Comparison of ENCODE assay signal across 1 cellular context in the genomic region with DNA sequence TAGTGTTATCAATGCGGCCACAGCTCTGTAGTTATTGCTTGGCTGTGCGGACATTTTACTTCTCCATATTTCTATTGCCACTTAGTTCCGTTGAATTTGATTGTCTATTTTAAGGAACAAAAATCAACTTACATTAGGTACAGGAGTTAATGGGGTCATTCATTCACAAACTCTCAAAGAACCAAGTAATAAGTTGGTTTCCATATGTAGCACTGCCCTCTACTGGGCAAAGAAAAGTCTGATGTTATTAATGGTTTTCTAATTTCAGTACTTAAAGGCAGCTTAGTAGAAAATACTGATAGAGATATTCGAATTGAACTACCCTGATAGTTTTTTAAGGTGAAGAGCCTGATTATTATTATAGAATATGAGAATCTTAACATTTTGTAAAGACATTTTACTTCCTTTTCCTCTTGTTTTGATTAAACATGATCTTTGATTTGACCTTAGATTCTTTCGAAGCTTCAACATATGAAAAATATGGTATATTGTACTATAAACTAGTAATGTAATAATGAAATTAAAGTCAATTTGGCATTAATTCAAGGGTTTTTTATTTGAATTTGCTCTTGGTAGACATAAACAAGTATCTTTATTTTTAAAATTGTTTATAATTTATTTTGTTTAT.
TF ChIP-seq lines count a peak whose summit lies in the region.

No MANE protein-coding gene starts in this region.

TF ChIP-seq in WTC11, 78 proteins besides CTCF, POLR2A, EP300 and RAD21 (continued from another document):
- TF ChIP-seq, protein P1, sequence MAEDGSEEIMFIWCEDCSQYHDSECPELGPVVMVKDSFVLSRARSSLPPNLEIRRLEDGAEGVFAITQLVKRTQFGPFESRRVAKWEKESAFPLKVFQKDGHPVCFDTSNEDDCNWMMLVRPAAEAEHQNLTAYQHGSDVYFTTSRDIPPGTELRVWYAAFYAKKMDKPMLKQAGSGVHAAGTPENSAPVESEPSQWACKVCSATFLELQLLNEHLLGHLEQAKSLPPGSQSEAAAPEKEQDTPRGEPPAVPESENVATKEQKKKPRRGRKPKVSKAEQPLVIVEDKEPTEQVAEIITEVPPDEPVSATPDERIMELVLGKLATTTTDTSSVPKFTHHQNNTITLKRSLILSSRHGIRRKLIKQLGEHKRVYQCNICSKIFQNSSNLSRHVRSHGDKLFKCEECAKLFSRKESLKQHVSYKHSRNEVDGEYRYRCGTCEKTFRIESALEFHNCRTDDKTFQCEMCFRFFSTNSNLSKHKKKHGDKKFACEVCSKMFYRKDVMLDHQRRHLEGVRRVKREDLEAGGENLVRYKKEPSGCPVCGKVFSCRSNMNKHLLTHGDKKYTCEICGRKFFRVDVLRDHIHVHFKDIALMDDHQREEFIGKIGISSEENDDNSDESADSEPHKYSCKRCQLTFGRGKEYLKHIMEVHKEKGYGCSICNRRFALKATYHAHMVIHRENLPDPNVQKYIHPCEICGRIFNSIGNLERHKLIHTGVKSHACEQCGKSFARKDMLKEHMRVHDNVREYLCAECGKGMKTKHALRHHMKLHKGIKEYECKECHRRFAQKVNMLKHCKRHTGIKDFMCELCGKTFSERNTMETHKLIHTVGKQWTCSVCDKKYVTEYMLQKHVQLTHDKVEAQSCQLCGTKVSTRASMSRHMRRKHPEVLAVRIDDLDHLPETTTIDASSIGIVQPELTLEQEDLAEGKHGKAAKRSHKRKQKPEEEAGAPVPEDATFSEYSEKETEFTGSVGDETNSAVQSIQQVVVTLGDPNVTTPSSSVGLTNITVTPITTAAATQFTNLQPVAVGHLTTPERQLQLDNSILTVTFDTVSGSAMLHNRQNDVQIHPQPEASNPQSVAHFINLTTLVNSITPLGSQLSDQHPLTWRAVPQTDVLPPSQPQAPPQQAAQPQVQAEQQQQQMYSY (CRISPR knock-in tag; IDR thresholded peaks at IDR 0.05) = no peak
- TF ChIP-seq, protein P2, sequence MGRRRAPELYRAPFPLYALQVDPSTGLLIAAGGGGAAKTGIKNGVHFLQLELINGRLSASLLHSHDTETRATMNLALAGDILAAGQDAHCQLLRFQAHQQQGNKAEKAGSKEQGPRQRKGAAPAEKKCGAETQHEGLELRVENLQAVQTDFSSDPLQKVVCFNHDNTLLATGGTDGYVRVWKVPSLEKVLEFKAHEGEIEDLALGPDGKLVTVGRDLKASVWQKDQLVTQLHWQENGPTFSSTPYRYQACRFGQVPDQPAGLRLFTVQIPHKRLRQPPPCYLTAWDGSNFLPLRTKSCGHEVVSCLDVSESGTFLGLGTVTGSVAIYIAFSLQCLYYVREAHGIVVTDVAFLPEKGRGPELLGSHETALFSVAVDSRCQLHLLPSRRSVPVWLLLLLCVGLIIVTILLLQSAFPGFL (CRISPR knock-in tag; IDR thresholded peaks at IDR 0.05; ENCODE audit: borderline replicate concordance) = no peak
- TF ChIP-seq ZNF671 (CRISPR knock-in tag; IDR thresholded peaks at IDR 0.05) (no peak), EMX1 (CRISPR knock-in tag; IDR thresholded peaks at IDR 0.05) (no peak), ELF4 (CRISPR knock-in tag; IDR thresholded peaks at IDR 0.05; ENCODE audit: low read depth) (no peak)
